Comparison of ENCODE assay signal across 27 cellular contexts in genomic region chr16:85774136-85774535, GRCh38.
"Had no signal": no experiment of that assay in that cellular context is flagged by ENCODE, and none has a peak within 500 bp of the region (broad histone marks: within the 10 kb centered on the region; RNA-seq: fewer than 3 reads in every experiment).

No MANE protein-coding gene starts in this region.

- H3K4me3 Mint-ChIP-seq: stimulated activated effector memory CD8-positive, alpha-beta T cell treated with anti-CD3 and anti-CD28 coated beads, Interleukin-12 subunit alpha, Interleukin-12 subunit beta, amount 100 ng/mL, for 72 hours; stimulated activated memory B cell treated with anti-CD40 and anti-IgM and Interleukin-4, amounts not matched to agents 10 μg/mL and 1 μg/mL and 100 μg/mL, for 72 hours; stimulated activated naive B cell treated with anti-CD40 and anti-IgM and Interleukin-4, amounts not matched to agents 10 μg/mL and 1 μg/mL and 100 μg/mL, for 72 hours; stimulated activated naive CD8-positive, alpha-beta T cell treated with anti-CD3 and anti-CD28 coated beads, Interleukin-15, amount 100 ng/mL, for 72 hours; stimulated activated naive CD8-positive, alpha-beta T cell treated with anti-CD3 and anti-CD28 coated beads, Interleukin-15, Interleukin-2, amounts not matched to agents 100 ng/mL and 50 ng/mL, for 24 hours; type B pancreatic cell had no signal

- H3K4me3 ChIP-seq: stomach, suprapubic skin, testis, thoracic aorta, thyroid gland, tibial artery, tibial nerve, transverse colon, upper lobe of left lung, upper lobe of right lung, uterus, vagina had no signal

- H3K27me3 ChIP-seq: stomach, suprapubic skin, testis, thyroid gland, tibial artery, tibial nerve, transverse colon, upper lobe of left lung, upper lobe of right lung, uterus, vagina had no signal

- H3K27ac Mint-ChIP-seq: stimulated activated effector memory CD8-positive, alpha-beta T cell treated with anti-CD3 and anti-CD28 coated beads, Interleukin-12 subunit alpha, Interleukin-12 subunit beta, amount 100 ng/mL, for 72 hours; stimulated activated memory B cell treated with anti-CD40 and anti-IgM and Interleukin-4, amounts not matched to agents 10 μg/mL and 1 μg/mL and 100 μg/mL, for 72 hours; stimulated activated naive B cell treated with anti-CD40 and anti-IgM and Interleukin-4, amounts not matched to agents 10 μg/mL and 1 μg/mL and 100 μg/mL, for 72 hours; stimulated activated naive CD8-positive, alpha-beta T cell treated with anti-CD3 and anti-CD28 coated beads, Interleukin-15, Interleukin-2, amounts not matched to agents 100 ng/mL and 50 ng/mL, for 24 hours; type B pancreatic cell had no signal

- H3K36me3 ChIP-seq: uterus had no signal

- H3K9me3 ChIP-seq: stomach, suprapubic skin, testis, thoracic aorta, thyroid gland, tibial artery, tibial nerve, transverse colon, upper lobe of left lung, upper lobe of right lung, uterus, vagina had no signal

- ATAC-seq: stimulated activated effector memory CD8-positive, alpha-beta T cell treated with anti-CD3 and anti-CD28 coated beads, Interleukin-12 subunit alpha, Interleukin-12 subunit beta, amount 100 ng/mL, for 72 hours; stimulated activated memory B cell treated with anti-CD40 and anti-IgM and Interleukin-4, amounts not matched to agents 10 μg/mL and 1 μg/mL and 100 μg/mL, for 72 hours; stimulated activated naive B cell treated with anti-CD40 and anti-IgM and Interleukin-4, amounts not matched to agents 10 μg/mL and 1 μg/mL and 100 μg/mL, for 72 hours; stimulated activated naive CD8-positive, alpha-beta T cell treated with anti-CD3 and anti-CD28 coated beads, Interleukin-15, amount 100 ng/mL, for 72 hours; stimulated activated naive CD8-positive, alpha-beta T cell treated with anti-CD3 and anti-CD28 coated beads, Interleukin-15, Interleukin-2, amounts not matched to agents 100 U/mL and 50 U/mL, for 24 hours; upper lobe of right lung had no signal

- H3K27me3 Mint-ChIP-seq: stimulated activated memory B cell treated with anti-CD40 and anti-IgM and Interleukin-4, amounts not matched to agents 10 μg/mL and 1 μg/mL and 100 μg/mL, for 72 hours; stimulated activated naive B cell treated with anti-CD40 and anti-IgM and Interleukin-4, amounts not matched to agents 10 μg/mL and 1 μg/mL and 100 μg/mL, for 72 hours; stimulated activated naive CD8-positive, alpha-beta T cell treated with anti-CD3 and anti-CD28 coated beads, Interleukin-15, amount 100 ng/mL, for 72 hours; stimulated activated naive CD8-positive, alpha-beta T cell treated with anti-CD3 and anti-CD28 coated beads, Interleukin-15, Interleukin-2, amounts not matched to agents 100 ng/mL and 50 ng/mL, for 24 hours; type B pancreatic cell had no signal

- H3K36me3 Mint-ChIP-seq: type B pancreatic cell had no signal

- H3K4me1 ChIP-seq: stomach, testis, thyroid gland, tibial artery, tibial nerve, transverse colon, upper lobe of left lung, upper lobe of right lung, uterus had no signal

- H3K9me3 Mint-ChIP-seq: stimulated activated effector memory CD8-positive, alpha-beta T cell treated with anti-CD3 and anti-CD28 coated beads, Interleukin-12 subunit alpha, Interleukin-12 subunit beta, amount 100 ng/mL, for 72 hours; stimulated activated memory B cell treated with anti-CD40 and anti-IgM and Interleukin-4, amounts not matched to agents 10 μg/mL and 1 μg/mL and 100 μg/mL, for 72 hours; stimulated activated naive B cell treated with anti-CD40 and anti-IgM and Interleukin-4, amounts not matched to agents 10 μg/mL and 1 μg/mL and 100 μg/mL, for 72 hours; stimulated activated naive CD8-positive, alpha-beta T cell treated with anti-CD3 and anti-CD28 coated beads, Interleukin-15, amount 100 ng/mL, for 72 hours; stimulated activated naive CD8-positive, alpha-beta T cell treated with anti-CD3 and anti-CD28 coated beads, Interleukin-15, Interleukin-2, amounts not matched to agents 100 ng/mL and 50 ng/mL, for 24 hours; type B pancreatic cell had no signal

- DNase-seq: stimulated activated CD4-positive, alpha-beta T cell treated with anti-CD3 and anti-CD28 coated beads, Interleukin-2, amount 100 ng/mL, for 48 hours; stimulated activated CD4-positive, alpha-beta T cell treated with anti-CD3 and anti-CD28 coated beads, Interleukin-4, amount 100 ng/mL, for 1 hour; stimulated activated CD4-positive, alpha-beta T cell treated with anti-CD3 and anti-CD28 coated beads, Interleukin-4, amount 100 ng/mL, for 24 hours; stimulated activated CD4-positive, alpha-beta T cell treated with anti-CD3 and anti-CD28 coated beads, Interleukin-4, amount 100 ng/mL, for 4 hours; stimulated activated CD8-positive, alpha-beta memory T cell treated with anti-CD3 and anti-CD28 coated beads, Interleukin-4, amount 100 ng/mL, for 48 hours; stimulated activated naive B cell treated with anti-CD40 and anti-IgM and Interleukin-4, amounts not matched to agents 10 μg/mL and 1 μg/mL and 100 μg/mL, for 72 hours; stimulated activated naive CD4-positive, alpha-beta T cell; stimulated activated naive CD4-positive, alpha-beta T cell treated with Interleukin-2 at 50 U/mL for 16 hours; stimulated activated naive CD8-positive, alpha-beta T cell treated with anti-CD3 and anti-CD28 coated beads, Interleukin-15, amount 100 ng/mL, for 72 hours; stimulated activated naive CD8-positive, alpha-beta T cell treated with anti-CD3 and anti-CD28 coated beads, Interleukin-15, Interleukin-2, amounts not matched to agents 100 U/mL and 50 U/mL, for 24 hours; stomach; substantia nigra; testis; thyroid gland; tibial artery; transverse colon; upper lobe of left lung; upper lobe of right lung; uterus had no signal

- H3K27ac ChIP-seq: stomach, suprapubic skin, testis, thoracic aorta, thyroid gland, tibial artery, tibial nerve, transverse colon, upper lobe of left lung, upper lobe of right lung, uterus, vagina had no signal

- H3K4me1 Mint-ChIP-seq: stimulated activated memory B cell treated with anti-CD40 and anti-IgM and Interleukin-4, amounts not matched to agents 10 μg/mL and 1 μg/mL and 100 μg/mL, for 72 hours had no signal
